In genomic region chrX:72943819-72944169, GRCh38 we compare ENCODE assay signal across 11 cellular contexts. TPM values are rescaled to one million over a fixed set of nuclear protein-coding genes. Genes with fewer than 3 reads are reported as not detected.
A peak's percentile ranks its signal among the peaks of the same experiment; 100 is the strongest.
DNase-seq lines count a peak whose midpoint lies in the region; ATAC-seq lines count a peak whose summit lies in the region.
"Not testable (repeated sequence)": the region's sequence is repeated elsewhere in the genome, so short reads cannot be mapped to it uniquely, and the experiment has no call there.
"Had no signal": no experiment of that assay in that cellular context is flagged by ENCODE, and none has a peak within 500 bp of the region (broad histone marks: within the 10 kb centered on the region; RNA-seq: fewer than 3 reads in every experiment).

A gene with protein sequence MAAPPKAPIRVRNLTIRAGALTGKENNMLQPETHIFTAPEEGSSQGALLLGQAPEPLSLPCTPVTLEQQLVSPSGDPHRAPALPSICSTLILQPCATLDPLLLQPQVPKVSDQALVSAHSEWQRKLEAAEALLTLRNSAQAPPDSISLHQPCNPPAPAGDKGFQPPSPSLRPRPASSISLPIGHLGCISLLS (minus strand): TSS chrX:72943837. CDS start chrX:72875694, 68,143 bp downstream.

- H3K27ac Mint-ChIP-seq in stimulated activated memory B cell treated with anti-CD40 and anti-IgM and Interleukin-4, amounts not matched to agents 10 μg/mL and 1 μg/mL and 100 μg/mL, for 72 hours = not testable (repeated sequence)

- not testable (repeated sequence) for H3K36me3 Mint-ChIP-seq in activated T-cell treated with anti-CD3 and anti-CD28 coated beads, Interleukin-2, amount 50 U/mL, for 4 hours (ENCODE audit: insufficient read depth); stimulated activated memory B cell treated with anti-CD40 and anti-IgM and Interleukin-4, amounts not matched to agents 10 μg/mL and 1 μg/mL and 100 μg/mL, for 72 hours

- H3K9me3 Mint-ChIP-seq in activated T-cell treated with anti-CD3 and anti-CD28 coated beads, Interleukin-2, amount 50 U/mL, for 4 hours; stimulated activated memory B cell treated with anti-CD40 and anti-IgM and Interleukin-4, amounts not matched to agents 10 μg/mL and 1 μg/mL and 100 μg/mL, for 72 hours: not testable (repeated sequence)

- not testable (repeated sequence) for DNase-seq in activated T-cell treated with anti-CD3 and anti-CD28 coated beads, Interleukin-2, amount 50 U/mL, for 4 hours; left ventricle myocardium superior

- ATAC-seq in GM18508 (IDR thresholded peaks at IDR 0.05; ENCODE audit: insufficient read depth, unreplicated experiment) = peak; percentile 64
- peak; percentile 76 for ATAC-seq in GM19397 (IDR thresholded peaks at IDR 0.05; ENCODE audit: unreplicated experiment)
- peak; percentile 71 for ATAC-seq in GM21786 (IDR thresholded peaks at IDR 0.05; ENCODE audit: unreplicated experiment)
- ATAC-seq in HG03039 (IDR thresholded peaks at IDR 0.05; ENCODE audit: unreplicated experiment) = peak; percentile 72
- ATAC-seq in HG03469 (IDR thresholded peaks at IDR 0.05; ENCODE audit: unreplicated experiment) = peak; percentile 87
- peak; percentile 77 to 85 for ATAC-seq in activated T-cell treated with anti-CD3 and anti-CD28 coated beads, Interleukin-2, amount 50 U/mL, for 4 hours
- peak; percentile 50 for ATAC-seq in left ventricle myocardium superior
- ATAC-seq in stimulated activated memory B cell treated with anti-CD40 and anti-IgM and Interleukin-4, amounts not matched to agents 10 μg/mL and 1 μg/mL and 100 μg/mL, for 72 hours = peak; percentile 92

- not testable (repeated sequence) for H3K4me1 Mint-ChIP-seq in activated T-cell treated with anti-CD3 and anti-CD28 coated beads, Interleukin-2, amount 50 U/mL, for 4 hours (ENCODE audit: low read depth); stimulated activated memory B cell treated with anti-CD40 and anti-IgM and Interleukin-4, amounts not matched to agents 10 μg/mL and 1 μg/mL and 100 μg/mL, for 72 hours

- H3K27me3 Mint-ChIP-seq in activated T-cell treated with anti-CD3 and anti-CD28 coated beads, Interleukin-2, amount 50 U/mL, for 4 hours (ENCODE audit: low read depth); stimulated activated memory B cell treated with anti-CD40 and anti-IgM and Interleukin-4, amounts not matched to agents 10 μg/mL and 1 μg/mL and 100 μg/mL, for 72 hours: not testable (repeated sequence)

- intact Hi-C loops in left ventricle myocardium superior (cut with micrococcal nuclease) = not testable (repeated sequence)

- not testable (repeated sequence) for H3K4me3 Mint-ChIP-seq in activated T-cell treated with anti-CD3 and anti-CD28 coated beads, Interleukin-2, amount 50 U/mL, for 4 hours; stimulated activated memory B cell treated with anti-CD40 and anti-IgM and Interleukin-4, amounts not matched to agents 10 μg/mL and 1 μg/mL and 100 μg/mL, for 72 hours

RNA-seq across cellular contexts. Expression of the gene that starts here (rescaled TPM):
- not detected for total RNA-seq in activated T-cell treated with anti-CD3 and anti-CD28 coated beads, Interleukin-2, amount 50 U/mL, for 4 hours
- total RNA-seq in left ventricle myocardium superior = not detected
- total RNA-seq: left lobe of liver, myocyte, SK-MEL-5 had no signal

Comparison
In these comparisons a context has a peak if more than half of its experiments do, and no peak if none do; other contexts are left out.
1. Peak in ATAC-seq in activated T-cell treated with anti-CD3 and anti-CD28 coated beads, Interleukin-2, amount 50 U/mL, for 4 hours; RNA of the gene not detected or under 1 TPM.
2. Peak in ATAC-seq in left ventricle myocardium superior; RNA of the gene not detected or under 1 TPM.